In genomic region chr4:5746829-5747745, GRCh38 we compare ENCODE assay signal across 13 cellular contexts. TPM values are rescaled to one million over a fixed set of nuclear protein-coding genes. Genes with fewer than 3 reads are reported as not detected.
DNase-seq lines count a peak whose midpoint lies in the region; ATAC-seq, FAIRE-seq and TF ChIP-seq lines count a peak whose summit lies in the region.
"Had no signal": no experiment of that assay in that cellular context is flagged by ENCODE, and none has a peak within 500 bp of the region (broad histone marks: within the 10 kb centered on the region; RNA-seq: fewer than 3 reads in every experiment).

No MANE protein-coding gene starts in this region.

- FAIRE-seq in small intestine (lab: Jason Lieb, UNC): no peak

- H3K9me3 ChIP-seq in small intestine (ENCODE audit: control insufficient read depth, low read depth): no peaks in the 10 kb centered on the region
- H3K9me3 ChIP-seq: body of pancreas, mucosa of descending colon had no signal

- H3K4me3 ChIP-seq in small intestine (ENCODE audit: low read depth in 1 of 2, low read length in 2 of 2): no peak overlapping the region
- H3K4me3 ChIP-seq: body of pancreas, mucosa of descending colon had no signal

- peaks cover 19% of the 10 kb centered on the region for H3K4me1 ChIP-seq in foreskin keratinocyte
- H3K4me1 ChIP-seq in small intestine (ENCODE audit: control insufficient read depth in 2 of 2, insufficient read depth in 1 of 2, low read depth in 1 of 2, low read length in 1 of 2): no peaks in the 10 kb centered on the region
- H3K4me1 ChIP-seq: body of pancreas had no signal

- TF ChIP-seq CTCF in foreskin keratinocyte (conservative IDR thresholded peaks at IDR 0.05): no peak

- peak; percentile 37 for ATAC-seq in foreskin keratinocyte
- ATAC-seq: body of pancreas; mucosa of descending colon; stimulated activated memory B cell treated with anti-CD40 and anti-IgM and Interleukin-4, amounts not matched to agents 10 μg/mL and 1 μg/mL and 100 μg/mL, for 72 hours had no signal

- WGBS in small intestine, 3 donors: 66 to 77% (median 73%) methylated on average over 12 of the region's 12 CpGs

- H3K27ac ChIP-seq in foreskin keratinocyte: peak overlapping the region; percentile 88
- H3K27ac ChIP-seq in small intestine (ENCODE audit: low read depth in 1 of 2, low read length in 1 of 2): no peak overlapping the region
- H3K27ac ChIP-seq: body of pancreas had no signal

- DNase-seq in EH (ENCODE audit: low read depth) (peak; percentile 81), amniotic epithelial cell (ENCODE audit: low read depth) (peak; percentile 60), foreskin keratinocyte (peak in 1 of 2 donors; percentile 43), pulmonary artery endothelial cell (ENCODE audit: low read depth, low spot score) (peak; percentile 36), small intestine (no peak)
- no peak for DNase-seq in activated CD4-positive, alpha-beta T cell treated with anti-CD3 and anti-CD28 coated beads for 4 hours
- no peak for DNase-seq in stimulated activated CD4-positive, alpha-beta T cell treated with anti-CD3 and anti-CD28 coated beads, Interleukin-4, amount 100 ng/mL, for 24 hours
- DNase-seq in effector CD8-positive, alpha-beta T cell (lab: John Stamatoyannopoulos, UW): no peak
- DNase-seq: activated CD8-positive, alpha-beta memory T cell treated with anti-CD3 and anti-CD28 coated beads, Interleukin-2, amount 50 U/mL, for 48 hours; body of pancreas; CD4-positive, alpha-beta T cell had no signal

- H3K27me3 ChIP-seq in foreskin keratinocyte: no peaks in the 10 kb centered on the region
- H3K27me3 ChIP-seq in small intestine (ENCODE audit: control insufficient read depth in 2 of 2, insufficient read depth in 2 of 2, low read length in 2 of 2): no peaks in the 10 kb centered on the region
- H3K27me3 ChIP-seq: body of pancreas had no signal

- peaks cover 0 to 2% of the 10 kb centered on the region in 2 donors for H3K36me3 ChIP-seq in small intestine (ENCODE audit: control insufficient read depth in 2 of 2, insufficient read depth in 2 of 2, low read length in 2 of 2)

RNA-seq across cellular contexts. Expression of gene EVC, which starts 36.1 kb away (rescaled TPM):
- total RNA-seq in foreskin keratinocyte (26.3 and 33.4 TPM in 2 replicates), pulmonary artery endothelial cell (17.8 and 33.4 TPM in 2 replicates)
- polyA plus RNA-seq in foreskin keratinocyte (5.5 and 6.0 TPM in 2 replicates), small intestine (1 to 10 TPM in 1 of 3 donors, under 1 TPM in 2; 0.22 to 2.0 (median 0.27) TPM)

RNA-seq across cellular contexts. Expression of gene EVC2, which starts 38.7 kb away (rescaled TPM):
- total RNA-seq in foreskin keratinocyte: 7.5 TPM in 2 replicates
- polyA plus RNA-seq in foreskin keratinocyte: 2.7 and 3.1 TPM in 2 replicates
- 9.3 and 12.1 TPM in 2 replicates for total RNA-seq in pulmonary artery endothelial cell
- polyA plus RNA-seq in small intestine: 1 to 10 TPM in 1 of 3 donors, under 1 TPM in 1, not detected in 1; 0.27 to 1.3 TPM

Comparison
In these comparisons a context has a peak if more than half of its experiments do, and no peak if none do; other contexts are left out.
1. DNase-seq: peak in EH (single experiment), amniotic epithelial cell (single experiment) and pulmonary artery endothelial cell (single experiment); none in activated CD4-positive, alpha-beta T cell treated with anti-CD3 and anti-CD28 coated beads for 4 hours (0 of 2), stimulated activated CD4-positive, alpha-beta T cell treated with anti-CD3 and anti-CD28 coated beads, Interleukin-4, amount 100 ng/mL, for 24 hours (single experiment), small intestine (single experiment) and effector CD8-positive, alpha-beta T cell (single experiment).